Comparison of ENCODE assay signal across 11 cellular contexts in the genomic region with DNA sequence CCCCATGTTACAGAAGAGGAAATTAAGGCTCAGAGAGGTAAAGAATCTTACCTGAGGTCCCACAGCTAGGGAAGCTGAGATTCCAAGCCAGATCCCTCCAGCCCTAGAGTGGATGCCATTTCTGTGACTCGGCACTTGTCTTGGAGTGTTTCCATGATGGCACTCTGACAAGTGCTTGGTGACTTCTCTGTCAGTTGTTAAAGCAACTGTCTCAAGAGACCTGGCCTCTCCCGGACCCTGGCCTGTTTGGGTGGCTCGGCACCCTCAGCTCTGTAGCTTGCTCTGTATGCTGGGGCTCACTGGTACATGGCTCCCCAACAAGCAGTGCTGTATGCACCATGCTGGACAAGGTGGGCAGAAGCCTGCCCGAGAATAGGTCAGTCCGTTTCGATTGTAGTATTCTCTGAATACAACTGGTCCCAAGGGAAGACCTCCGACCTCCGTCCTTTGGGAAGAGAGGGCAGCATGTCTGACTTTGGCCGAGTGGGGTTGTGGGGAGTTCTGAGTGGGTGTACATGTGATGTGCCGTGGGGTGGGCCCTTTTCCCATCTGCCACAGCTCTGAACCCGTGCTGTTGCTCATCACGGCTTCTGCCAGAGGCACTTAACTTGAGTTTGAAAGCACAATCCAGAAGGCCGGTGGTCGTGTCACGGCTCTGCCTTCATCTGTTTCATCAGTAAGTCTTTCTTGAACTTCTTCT. TPM values are rescaled to one million over a fixed set of nuclear protein-coding genes. Genes with fewer than 3 reads are reported as not detected.
DNase-seq lines count a peak whose midpoint lies in the region; ATAC-seq and TF ChIP-seq lines count a peak whose summit lies in the region.
"Had no signal": no experiment of that assay in that cellular context is flagged by ENCODE, and none has a peak within 500 bp of the region (broad histone marks: within the 10 kb centered on the region; RNA-seq: fewer than 3 reads in every experiment).

No MANE protein-coding gene starts in this region.

- peak overlapping the region; percentile 26 for H3K27ac Mint-ChIP-seq in activated T-cell treated with anti-CD3 and anti-CD28 coated beads, Interleukin-2, amount 50 U/mL, for 24 hours
- H3K27ac Mint-ChIP-seq in memory B cell: peak overlapping the region; percentile 89

- DNase-seq in activated T-cell treated with anti-CD3 and anti-CD28 coated beads, Interleukin-2, amount 50 U/mL, for 24 hours: no peak
- no peak for DNase-seq in activated T-cell treated with anti-CD3 and anti-CD28 coated beads, Interleukin-2, amount 50 U/mL, for 4 hours
- DNase-seq in memory B cell (ENCODE audit: low spot score in 2 of 2): no peak
- peak in 1 of 2 donors; percentile 48 for DNase-seq in upper lobe of left lung
- DNase-seq in NCI-H2081 treated with DMSO at 0.1 percent for 48 hours (lab: John Stamatoyannopoulos, UW): no peak
- DNase-seq in LoVo (ENCODE audit: low spot score): no peak
- DNase-seq: 8988T, mucosa of descending colon, NCI-H2171 treated with DMSO at 0.1 percent for 48 hours had no signal

- peak overlapping the region; percentile 42 to 74 for H3K27ac ChIP-seq in esophagus (ENCODE audit: low read depth in 2 of 2, low read length in 1 of 2)
- H3K27ac ChIP-seq in upper lobe of left lung: peak overlapping the region in 3 of 4 donors; percentile 24 to 60 (median 58)

- no peak overlapping the region for H3K4me3 ChIP-seq in esophagus (ENCODE audit: low read depth in 1 of 2, low read length in 2 of 2)
- no peak overlapping the region for H3K4me3 ChIP-seq in upper lobe of left lung
- H3K4me3 ChIP-seq: mucosa of descending colon had no signal

- TF ChIP-seq CTCF in upper lobe of left lung (IDR thresholded peaks at IDR 0.05): no peak

- peak in 1 of 4 donors; percentile 57 for TF ChIP-seq EP300 in upper lobe of left lung (IDR thresholded peaks at IDR 0.05)

- no peaks in the 10 kb centered on the region for H3K9me3 ChIP-seq in esophagus (ENCODE audit: control insufficient read depth in 2 of 2, insufficient read depth in 1 of 2, low read depth in 1 of 2, low read length in 1 of 2)
- H3K9me3 ChIP-seq in upper lobe of left lung: no peaks in the 10 kb centered on the region
- H3K9me3 ChIP-seq: mucosa of descending colon had no signal

- WGBS in esophagus, 2 donors: 68 to 70% methylated on average over 15 of the region's 15 CpGs
- WGBS in upper lobe of left lung, 2 donors: 71 to 84% methylated on average over 14 to 15 of the region's 15 CpGs

- no peak overlapping the region for H3K4me3 Mint-ChIP-seq in activated T-cell treated with anti-CD3 and anti-CD28 coated beads, Interleukin-2, amount 50 U/mL, for 24 hours
- H3K4me3 Mint-ChIP-seq in activated T-cell treated with anti-CD3 and anti-CD28 coated beads, Interleukin-2, amount 50 U/mL, for 4 hours: no peak overlapping the region
- peak overlapping the region; percentile 39 for H3K4me3 Mint-ChIP-seq in memory B cell

- no peaks in the 10 kb centered on the region for H3K9me3 Mint-ChIP-seq in activated T-cell treated with anti-CD3 and anti-CD28 coated beads, Interleukin-2, amount 50 U/mL, for 24 hours
- no peaks in the 10 kb centered on the region for H3K9me3 Mint-ChIP-seq in activated T-cell treated with anti-CD3 and anti-CD28 coated beads, Interleukin-2, amount 50 U/mL, for 4 hours
- H3K9me3 Mint-ChIP-seq in memory B cell: no peaks in the 10 kb centered on the region

- H3K36me3 Mint-ChIP-seq in activated T-cell treated with anti-CD3 and anti-CD28 coated beads, Interleukin-2, amount 50 U/mL, for 24 hours (ENCODE audit: low read depth): peaks cover 51% of the 10 kb centered on the region
- peaks cover 3% of the 10 kb centered on the region for H3K36me3 Mint-ChIP-seq in activated T-cell treated with anti-CD3 and anti-CD28 coated beads, Interleukin-2, amount 50 U/mL, for 4 hours (ENCODE audit: insufficient read depth)
- H3K36me3 Mint-ChIP-seq in memory B cell: peaks cover 4% of the 10 kb centered on the region

- H3K36me3 ChIP-seq in esophagus (ENCODE audit: control insufficient read depth in 2 of 2, insufficient read depth in 2 of 2, low read length in 1 of 2) (peaks cover 0 to 5% of the 10 kb centered on the region in 2 donors), upper lobe of left lung (peaks cover 0 to 5% (median 0%) of the 10 kb centered on the region in 4 donors)

- H3K4me1 Mint-ChIP-seq in activated T-cell treated with anti-CD3 and anti-CD28 coated beads, Interleukin-2, amount 50 U/mL, for 24 hours (ENCODE audit: low read depth): peaks cover 57% of the 10 kb centered on the region
- H3K4me1 Mint-ChIP-seq in activated T-cell treated with anti-CD3 and anti-CD28 coated beads, Interleukin-2, amount 50 U/mL, for 4 hours (ENCODE audit: low read depth): peaks cover 46% of the 10 kb centered on the region
- peaks cover 63% of the 10 kb centered on the region for H3K4me1 Mint-ChIP-seq in memory B cell

- H3K27me3 ChIP-seq in esophagus (ENCODE audit: control insufficient read depth in 1 of 2, insufficient read depth in 2 of 2, low read length in 2 of 2) (no peaks in the 10 kb centered on the region), upper lobe of left lung (no peaks in the 10 kb centered on the region)

- H3K4me1 ChIP-seq in esophagus (ENCODE audit: control insufficient read depth in 2 of 2, insufficient read depth in 2 of 2, low read length in 1 of 2) (peaks cover 2% of the 10 kb centered on the region in 2 donors), upper lobe of left lung (peaks cover 18 to 49% (median 39%) of the 10 kb centered on the region in 4 donors)

- no peak for ATAC-seq in activated T-cell treated with anti-CD3 and anti-CD28 coated beads, Interleukin-2, amount 50 U/mL, for 4 hours
- no peak for ATAC-seq in memory B cell (ENCODE audit: low read depth)
- ATAC-seq in upper lobe of left lung (ENCODE audit: low FRiP score in 2 of 2): peak in 1 of 2 donors; percentile 23
- ATAC-seq in esophagus mucosa: no peak
- ATAC-seq: mucosa of descending colon had no signal

- no peak for TF ChIP-seq POLR2A in upper lobe of left lung (IDR thresholded peaks at IDR 0.05)

- H3K27me3 Mint-ChIP-seq in activated T-cell treated with anti-CD3 and anti-CD28 coated beads, Interleukin-2, amount 50 U/mL, for 24 hours: no peaks in the 10 kb centered on the region
- H3K27me3 Mint-ChIP-seq in activated T-cell treated with anti-CD3 and anti-CD28 coated beads, Interleukin-2, amount 50 U/mL, for 4 hours (ENCODE audit: low read depth): no peaks in the 10 kb centered on the region
- no peaks in the 10 kb centered on the region for H3K27me3 Mint-ChIP-seq in memory B cell

RNA-seq across cellular contexts. Expression of gene ACO2, which starts 12.4 kb away (rescaled TPM):
- total RNA-seq in activated T-cell treated with anti-CD3 and anti-CD28 coated beads, Interleukin-2, amount 50 U/mL, for 4 hours: 100 to 1,000 TPM; 128 to 133 (median 130) TPM
- 10 to 100 TPM; 22.6 to 59.7 TPM for polyA plus RNA-seq in esophagus
- total RNA-seq in upper lobe of left lung (100 to 1,000 TPM in 1 of 6 donors, 10 to 100 TPM in 5; 51.3 to 102 (median 83.4) TPM), esophagus mucosa (66.5 TPM)

RNA-seq across cellular contexts. Expression of gene PHF5A, which starts 12.8 kb away (rescaled TPM):
- total RNA-seq in activated T-cell treated with anti-CD3 and anti-CD28 coated beads, Interleukin-2, amount 50 U/mL, for 4 hours: 100 to 1,000 TPM; 138 to 164 (median 144) TPM
- 10 to 100 TPM; 41.4 to 61.8 TPM for polyA plus RNA-seq in esophagus
- total RNA-seq in upper lobe of left lung (10 to 100 TPM in 5 of 6 donors, 1 to 10 TPM in 1; 9.4 to 49.3 (median 31.2) TPM), esophagus mucosa (39.2 TPM)

RNA-seq across cellular contexts. Expression of gene TOB2, which starts 34.7 kb away (rescaled TPM):
- total RNA-seq in activated T-cell treated with anti-CD3 and anti-CD28 coated beads, Interleukin-2, amount 50 U/mL, for 4 hours: 10 to 100 TPM; 56.4 to 69.6 (median 61.0) TPM
- polyA plus RNA-seq in esophagus: 10 to 100 TPM; 10.7 to 11.1 TPM
- 10 to 100 TPM; 32.8 to 53.6 (median 50.1) TPM for total RNA-seq in upper lobe of left lung
- 19.6 TPM for total RNA-seq in esophagus mucosa
